8 cellular contexts compared by ENCODE assay signal in the genomic region with DNA sequence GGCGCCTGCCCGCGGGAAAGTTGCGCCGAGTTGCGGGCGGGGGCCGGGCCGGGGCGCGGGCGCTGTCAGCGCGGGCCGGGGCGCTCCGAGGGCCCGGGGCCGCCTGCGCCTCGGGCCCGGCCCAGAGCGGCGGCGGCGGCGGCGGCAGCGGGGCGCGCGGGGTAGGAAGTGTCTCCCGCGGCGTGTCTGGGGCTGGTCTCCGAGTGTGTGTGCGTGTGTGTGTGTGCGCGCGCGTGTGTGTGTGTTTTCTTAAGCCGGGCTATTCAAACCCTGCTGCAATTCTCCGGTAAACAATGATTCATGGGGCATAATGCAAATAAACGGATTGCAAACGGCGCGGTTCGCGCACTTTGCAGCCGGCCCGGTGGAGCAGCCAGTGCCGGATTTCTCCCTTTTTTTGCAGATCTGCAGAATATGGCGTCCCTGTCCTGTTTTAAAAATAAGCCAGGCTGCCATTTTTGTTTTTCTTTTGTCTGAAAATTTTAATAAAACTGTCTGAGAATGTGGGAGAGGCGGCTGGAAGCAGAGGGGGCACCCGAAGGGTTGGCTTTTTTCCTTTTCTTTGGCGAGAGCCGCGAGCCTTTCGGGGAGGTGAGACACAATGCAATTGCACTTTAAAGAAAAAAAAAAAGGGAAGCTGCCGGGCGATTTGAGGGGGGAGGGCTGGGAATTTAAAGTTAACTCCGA. TPM values are rescaled to one million over a fixed set of nuclear protein-coding genes. Genes with fewer than 3 reads are reported as not detected.
DNase-seq lines count a peak whose midpoint lies in the region; ATAC-seq and TF ChIP-seq lines count a peak whose summit lies in the region.

No MANE protein-coding gene starts in this region.

- peaks cover 6% of the 10 kb centered on the region for H3K79me1 ChIP-seq in neuronal stem cell (ENCODE audit: low read depth, low read length)

- H3K27ac ChIP-seq in gastroesophageal sphincter (peak overlapping the region; percentile 25 to 99 (median 97)), neuronal stem cell (replicated peaks; ENCODE audit: low read length) (peak overlapping the region; percentile 69), thymus (ENCODE audit: low read depth) (peak overlapping the region; percentile 81)

- peak overlapping the region; percentile 89 for H2AK5ac ChIP-seq in neuronal stem cell (ENCODE audit: low read depth, low read length)

- H3K4me1 Mint-ChIP-seq in IgD-negative memory B cell: peaks cover 4 to 28% (median 19%) of the 10 kb centered on the region in 3 donors
- H3K4me1 Mint-ChIP-seq in activated naive CD4-positive, alpha-beta T cell treated with anti-CD3 and anti-CD28 coated beads for 36 hours (ENCODE audit: low read depth): peaks cover 35% of the 10 kb centered on the region

- no peak overlapping the region for H2BK15ac ChIP-seq in neuronal stem cell (ENCODE audit: low read length)

- H3K9me3 ChIP-seq in gastroesophageal sphincter (no peaks in the 10 kb centered on the region), neuronal stem cell (replicated peaks in 1 of 2; ENCODE audit: control insufficient read depth in 2 of 2, insufficient read depth in 1 of 2, low read depth in 1 of 2, low read length in 2 of 2) (no peaks in the 10 kb centered on the region), thymus (ENCODE audit: control insufficient read depth) (no peaks in the 10 kb centered on the region)

- H4K91ac ChIP-seq in neuronal stem cell (ENCODE audit: low read depth, low read length, poor library complexity): no peak overlapping the region

- TF ChIP-seq EP300 in gastroesophageal sphincter (IDR thresholded peaks at IDR 0.05): no peak

- peak overlapping the region; percentile 97 to 100 (median 98) for H3K4me3 Mint-ChIP-seq in IgD-negative memory B cell
- peak overlapping the region; percentile 96 for H3K4me3 Mint-ChIP-seq in activated naive CD4-positive, alpha-beta T cell treated with anti-CD3 and anti-CD28 coated beads for 36 hours

- H3K4me3 ChIP-seq in gastroesophageal sphincter (peak overlapping the region; percentile 71 to 91), neuronal stem cell (ENCODE audit: low read length in 2 of 2) (peak overlapping the region; percentile 89), thymus (ENCODE audit: low read length) (peak overlapping the region; percentile 96)

- no peak overlapping the region for H4K8ac ChIP-seq in neuronal stem cell (ENCODE audit: low read depth, low read length)

- H3K9ac ChIP-seq in neuronal stem cell (ENCODE audit: low read depth, low read length, poor library complexity): peak overlapping the region; percentile 82

- 0 to 1% methylated on average over 21 to 25 of the region's 62 CpGs for WGBS in gastroesophageal sphincter (ENCODE audit: low coverage in 1 of 2), 2 donors
- no CpG with 5 or more reads among the region's 62 CpGs for WGBS in neuronal stem cell (ENCODE audit: extremely low coverage in 2 of 2, insufficient read length in 2 of 2, insufficient replicate concordance in 1 of 2), 2 donors
- under 1% methylated on average over 62 of the region's 62 CpGs for WGBS in thymus

- H2BK120ac ChIP-seq in neuronal stem cell (ENCODE audit: low read depth, low read length): no peak overlapping the region

- peak; percentile 41 for ATAC-seq in GM18511 (IDR thresholded peaks at IDR 0.05; ENCODE audit: unreplicated experiment)
- ATAC-seq in gastroesophageal sphincter: peak; percentile 63

- peak overlapping the region; percentile 68 for H3K4me2 ChIP-seq in neuronal stem cell (ENCODE audit: insufficient read depth, low read length, poor library complexity, severe bottlenecking)

- H3K4ac ChIP-seq in neuronal stem cell (ENCODE audit: low read length): no peak overlapping the region

- peaks cover 0 to 2% (median 0%) of the 10 kb centered on the region in 3 donors for H3K9me3 Mint-ChIP-seq in IgD-negative memory B cell
- H3K9me3 Mint-ChIP-seq in activated naive CD4-positive, alpha-beta T cell treated with anti-CD3 and anti-CD28 coated beads for 36 hours: no peaks in the 10 kb centered on the region

- peak overlapping the region; percentile 97 to 98 (median 97) for H3K27ac Mint-ChIP-seq in IgD-negative memory B cell
- peak overlapping the region; percentile 91 for H3K27ac Mint-ChIP-seq in activated naive CD4-positive, alpha-beta T cell treated with anti-CD3 and anti-CD28 coated beads for 36 hours

- H3K36me3 ChIP-seq in gastroesophageal sphincter: no peaks in the 10 kb centered on the region
- peaks cover 3 to 15% of the 10 kb centered on the region in 2 donors for H3K36me3 ChIP-seq in neuronal stem cell (replicated peaks in 1 of 2; ENCODE audit: control insufficient read depth in 2 of 2, insufficient read depth in 2 of 2, low read length in 2 of 2)
- H3K36me3 ChIP-seq in thymus (ENCODE audit: control insufficient read depth, insufficient read depth): no peaks in the 10 kb centered on the region

- intact Hi-C loops in activated naive CD4-positive, alpha-beta T cell treated with anti-CD3 and anti-CD28 coated beads for 36 hours (cut with micrococcal nuclease): loop anchor here (5.0 kb wide), 3 partner anchors 75 to 215 kb away; a partner anchor contains a TSS

- H2AFZ ChIP-seq in neuronal stem cell (ENCODE audit: low read length): peak overlapping the region; percentile 82

- no peak overlapping the region for H3K14ac ChIP-seq in neuronal stem cell (ENCODE audit: low read length)

- peak overlapping the region; percentile 13 for H3K23ac ChIP-seq in neuronal stem cell (ENCODE audit: low read depth, low read length, poor library complexity)

- H3K4me1 ChIP-seq in gastroesophageal sphincter (peaks cover 0 to 57% (median 33%) of the 10 kb centered on the region in 3 donors), neuronal stem cell (ENCODE audit: control insufficient read depth in 2 of 2, insufficient read depth in 1 of 2, low read depth in 1 of 2, low read length in 2 of 2) (peaks cover 17 to 40% of the 10 kb centered on the region in 2 donors), thymus (ENCODE audit: control insufficient read depth, insufficient read depth, low read length) (peaks cover 28% of the 10 kb centered on the region)

- no peak overlapping the region for H2BK12ac ChIP-seq in neuronal stem cell (ENCODE audit: low read length)

- no peak for TF ChIP-seq POLR2A in gastroesophageal sphincter (IDR thresholded peaks at IDR 0.05)

- CTCF ChIA-PET in activated naive CD4-positive, alpha-beta T cell treated with anti-CD3 and anti-CD28 coated beads for 36 hours (lab: Charles Lee): no interaction called here

- H2BK5ac ChIP-seq in neuronal stem cell (ENCODE audit: low read length): peak overlapping the region; percentile 83

- peak overlapping the region; percentile 90 for H3K18ac ChIP-seq in neuronal stem cell (ENCODE audit: low read length)

- DNase-seq in 8988T (peak; percentile 32), SHP77 treated with DMSO at 0.1 percent for 48 hours (lab: John Stamatoyannopoulos, UW) (peak; percentile 57), neuronal stem cell (ENCODE audit: low spot score) (no peak)
- peak; percentile 54 for DNase-seq in activated naive CD4-positive, alpha-beta T cell treated with anti-CD3 and anti-CD28 coated beads for 36 hours

- no peaks in the 10 kb centered on the region for H3K27me3 Mint-ChIP-seq in IgD-negative memory B cell
- no peaks in the 10 kb centered on the region for H3K27me3 Mint-ChIP-seq in activated naive CD4-positive, alpha-beta T cell treated with anti-CD3 and anti-CD28 coated beads for 36 hours (ENCODE audit: low read depth)

- no peaks in the 10 kb centered on the region for H3K27me3 ChIP-seq in gastroesophageal sphincter
- peaks cover 0 to 8% (median 0%) of the 10 kb centered on the region in 3 experiments for H3K27me3 ChIP-seq in neuronal stem cell (ENCODE audit: control insufficient read depth in 3 of 3, insufficient read depth in 3 of 3, low read depth in 1 of 3, low read length in 3 of 3)
- no peaks in the 10 kb centered on the region for H3K27me3 ChIP-seq in thymus (ENCODE audit: control insufficient read depth, insufficient read depth)

- H3K36me3 Mint-ChIP-seq in IgD-negative memory B cell: peaks cover 2% of the 10 kb centered on the region
- peaks cover 1% of the 10 kb centered on the region for H3K36me3 Mint-ChIP-seq in activated naive CD4-positive, alpha-beta T cell treated with anti-CD3 and anti-CD28 coated beads for 36 hours (ENCODE audit: low read depth)

- TF ChIP-seq CTCF in gastroesophageal sphincter (IDR thresholded peaks at IDR 0.05): no peak

RNA-seq across cellular contexts. Expression of a gene that starts 0.6 kb away (rescaled TPM):
- polyA plus RNA-seq in IgD-negative memory B cell (20.4 TPM), thymus (18.3 TPM)
- total RNA-seq in activated naive CD4-positive, alpha-beta T cell treated with anti-CD3 and anti-CD28 coated beads for 36 hours: 1 to 10 TPM; 8.1 to 8.8 TPM
- total RNA-seq in gastroesophageal sphincter: 10 to 100 TPM; 14.6 to 29.2 (median 24.1) TPM
- 42.6 TPM for polyA plus RNA-seq in neuronal stem cell (2013, experiment 1 of 2)
- polyA plus RNA-seq in neuronal stem cell (2013, experiment 2 of 2): 45.2 TPM
